8 cellular contexts compared by ENCODE assay signal in genomic region chr2:187553908-187554703, GRCh38. TPM values are rescaled to one million over a fixed set of nuclear protein-coding genes. Genes with fewer than 3 reads are reported as not detected.
DNase-seq lines count a peak whose midpoint lies in the region; ATAC-seq and TF ChIP-seq lines count a peak whose summit lies in the region.

Gene TFPI (minus strand): TSS chr2:187554435. CDS start chr2:187503768, 50,667 bp downstream.

- no peaks in the 10 kb centered on the region for H3K9me3 Mint-ChIP-seq in natural killer cell treated with Interleukin-12 subunit alpha and Interleukin-12 subunit beta and Interleukin-15 and Interleukin-18, amount 100 ng/mL, for 72 hours
- H3K9me3 Mint-ChIP-seq in effector memory CD8-positive, alpha-beta T cell: peaks cover 0 to 4% of the 10 kb centered on the region in 2 donors

- H3K27ac ChIP-seq in SJSA1: peak within 1 kb of the TSS; percentile 98

- no peak for TF ChIP-seq CTCF in GM12865 (IDR thresholded peaks at IDR 0.05; ENCODE audit: insufficient read depth, low read depth, low read length, missing control alignments)

- no peaks in the 10 kb centered on the region for H3K4me1 Mint-ChIP-seq in natural killer cell treated with Interleukin-12 subunit alpha and Interleukin-12 subunit beta and Interleukin-15 and Interleukin-18, amount 100 ng/mL, for 72 hours (ENCODE audit: low read depth in 2 of 2)
- H3K4me1 Mint-ChIP-seq in effector memory CD8-positive, alpha-beta T cell (ENCODE audit: low read depth in 2 of 2): no peaks in the 10 kb centered on the region

- H3K4me3 Mint-ChIP-seq in natural killer cell treated with Interleukin-12 subunit alpha and Interleukin-12 subunit beta and Interleukin-15 and Interleukin-18, amount 100 ng/mL, for 72 hours: peak within 1 kb of the TSS; percentile 48
- no peak within 1 kb of the TSS for H3K4me3 Mint-ChIP-seq in effector memory CD8-positive, alpha-beta T cell

- DNase-seq in GM12865 (ENCODE audit: low read depth) (peak; percentile 31), SJSA1 (ENCODE audit: low read depth in 1 of 2, low spot score in 2 of 2) (peak; percentile 62 to 80), fibroblast of gingiva (ENCODE audit: low read depth) (peak; percentile 72), NCI-H2171 treated with DMSO at 0.1 percent for 48 hours (lab: John Stamatoyannopoulos, UW) (no peak), ecto neural progenitor cell (ENCODE audit: low spot score) (no peak)
- DNase-seq in natural killer cell treated with Interleukin-12 subunit alpha and Interleukin-12 subunit beta and Interleukin-15 and Interleukin-18, amount 100 ng/mL, for 72 hours (ENCODE audit: low spot score): no peak
- DNase-seq in effector memory CD8-positive, alpha-beta T cell: no peak

- peaks cover 26% of the 10 kb centered on the region for H3K4me1 ChIP-seq in SJSA1 (replicated peaks)

- H3K27me3 ChIP-seq in SJSA1 (replicated peaks): no peaks in the 10 kb centered on the region

- peak within 1 kb of the TSS; percentile 68 for H3K4me3 ChIP-seq in GM12865 (ENCODE audit: low read depth, low read length)
- peak within 1 kb of the TSS; percentile 50 for H3K4me3 ChIP-seq in SJSA1

- no peak for ATAC-seq in natural killer cell treated with Interleukin-12 subunit alpha and Interleukin-12 subunit beta and Interleukin-15 and Interleukin-18, amount 100 ng/mL, for 72 hours
- ATAC-seq in effector memory CD8-positive, alpha-beta T cell (replicated peaks): no peak
- no peak for ATAC-seq in GM18909 (IDR thresholded peaks at IDR 0.05; ENCODE audit: poor library complexity, unreplicated experiment)

- H3K9me3 ChIP-seq in SJSA1 (replicated peaks): no peaks in the 10 kb centered on the region

- H3K27me3 Mint-ChIP-seq in natural killer cell treated with Interleukin-12 subunit alpha and Interleukin-12 subunit beta and Interleukin-15 and Interleukin-18, amount 100 ng/mL, for 72 hours: no peaks in the 10 kb centered on the region
- H3K27me3 Mint-ChIP-seq in effector memory CD8-positive, alpha-beta T cell: no peaks in the 10 kb centered on the region

- H3K27ac Mint-ChIP-seq in natural killer cell treated with Interleukin-12 subunit alpha and Interleukin-12 subunit beta and Interleukin-15 and Interleukin-18, amount 100 ng/mL, for 72 hours: no peak within 1 kb of the TSS
- no peak within 1 kb of the TSS for H3K27ac Mint-ChIP-seq in effector memory CD8-positive, alpha-beta T cell

- H3K36me3 Mint-ChIP-seq in natural killer cell treated with Interleukin-12 subunit alpha and Interleukin-12 subunit beta and Interleukin-15 and Interleukin-18, amount 100 ng/mL, for 72 hours: no peaks in the 10 kb centered on the region
- no peaks in the 10 kb centered on the region for H3K36me3 Mint-ChIP-seq in effector memory CD8-positive, alpha-beta T cell (ENCODE audit: insufficient read depth)

- H3K36me3 ChIP-seq in SJSA1: peaks cover 12% of the 10 kb centered on the region

RNA-seq across cellular contexts. Expression of gene TFPI, which starts in this region (rescaled TPM):
- 82.1 and 133 TPM in 2 replicates for total RNA-seq in SJSA1 (2014; rRNA removed; shearing (Covaris generic))
- total RNA-seq in natural killer cell treated with Interleukin-12 subunit alpha and Interleukin-12 subunit beta and Interleukin-15 and Interleukin-18, amount 100 ng/mL, for 72 hours: 1 to 10 TPM in 1 of 2 donors, under 1 TPM in 1; 0.56 to 1.9 TPM

Comparison
In these comparisons a context has a peak if more than half of its experiments do, and no peak if none do; other contexts are left out.
1. RNA of gene TFPI (total RNA-seq): 82.1 to 133 TPM in SJSA1; 0.56 to 1.9 TPM in natural killer cell treated with Interleukin-12 subunit alpha and Interleukin-12 subunit beta and Interleukin-15 and Interleukin-18, amount 100 ng/mL, for 72 hours; every median in the first group is over 10 times any median in the second.
2. DNase-seq: peak in GM12865 (single experiment), SJSA1 (2 of 2) and fibroblast of gingiva (single experiment); none in natural killer cell treated with Interleukin-12 subunit alpha and Interleukin-12 subunit beta and Interleukin-15 and Interleukin-18, amount 100 ng/mL, for 72 hours (single experiment), effector memory CD8-positive, alpha-beta T cell (0 of 3), NCI-H2171 treated with DMSO at 0.1 percent for 48 hours (single experiment) and ecto neural progenitor cell (single experiment).